In genomic region chr7:96833701-96834453, GRCh38 we compare ENCODE assay signal across 2 cellular contexts.
TF ChIP-seq lines count a peak whose summit lies in the region.

No MANE protein-coding gene starts in this region.

TF ChIP-seq in SK-N-SH treated with all-trans-retinoic acid at 6 μM for 48 hours, 23 proteins besides CTCF, POLR2A, EP300 and RAD21 (continued from another document):
- TF ChIP-seq, protein P1, sequence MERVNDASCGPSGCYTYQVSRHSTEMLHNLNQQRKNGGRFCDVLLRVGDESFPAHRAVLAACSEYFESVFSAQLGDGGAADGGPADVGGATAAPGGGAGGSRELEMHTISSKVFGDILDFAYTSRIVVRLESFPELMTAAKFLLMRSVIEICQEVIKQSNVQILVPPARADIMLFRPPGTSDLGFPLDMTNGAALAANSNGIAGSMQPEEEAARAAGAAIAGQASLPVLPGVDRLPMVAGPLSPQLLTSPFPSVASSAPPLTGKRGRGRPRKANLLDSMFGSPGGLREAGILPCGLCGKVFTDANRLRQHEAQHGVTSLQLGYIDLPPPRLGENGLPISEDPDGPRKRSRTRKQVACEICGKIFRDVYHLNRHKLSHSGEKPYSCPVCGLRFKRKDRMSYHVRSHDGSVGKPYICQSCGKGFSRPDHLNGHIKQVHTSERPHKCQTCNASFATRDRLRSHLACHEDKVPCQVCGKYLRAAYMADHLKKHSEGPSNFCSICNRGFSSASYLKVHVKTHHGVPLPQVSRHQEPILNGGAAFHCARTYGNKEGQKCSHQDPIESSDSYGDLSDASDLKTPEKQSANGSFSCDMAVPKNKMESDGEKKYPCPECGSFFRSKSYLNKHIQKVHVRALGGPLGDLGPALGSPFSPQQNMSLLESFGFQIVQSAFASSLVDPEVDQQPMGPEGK (CRISPR knock-in tag; IDR thresholded peaks at IDR 0.05; ENCODE audit: borderline replicate concordance): no peak
- peak; percentile 21; the same call in 1 of the 2 replicates for TF ChIP-seq ISL1 (CRISPR knock-in tag; IDR thresholded peaks at IDR 0.05)

TF ChIP-seq in K562, 482 proteins besides CTCF, POLR2A, EP300 and RAD21 (continued from another document):
- TF ChIP-seq, protein P2, sequence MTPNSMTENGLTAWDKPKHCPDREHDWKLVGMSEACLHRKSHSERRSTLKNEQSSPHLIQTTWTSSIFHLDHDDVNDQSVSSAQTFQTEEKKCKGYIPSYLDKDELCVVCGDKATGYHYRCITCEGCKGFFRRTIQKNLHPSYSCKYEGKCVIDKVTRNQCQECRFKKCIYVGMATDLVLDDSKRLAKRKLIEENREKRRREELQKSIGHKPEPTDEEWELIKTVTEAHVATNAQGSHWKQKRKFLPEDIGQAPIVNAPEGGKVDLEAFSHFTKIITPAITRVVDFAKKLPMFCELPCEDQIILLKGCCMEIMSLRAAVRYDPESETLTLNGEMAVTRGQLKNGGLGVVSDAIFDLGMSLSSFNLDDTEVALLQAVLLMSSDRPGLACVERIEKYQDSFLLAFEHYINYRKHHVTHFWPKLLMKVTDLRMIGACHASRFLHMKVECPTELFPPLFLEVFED (CRISPR knock-in tag; conservative IDR thresholded peaks at IDR 0.05): no peak
- TF ChIP-seq ID3 (CRISPR knock-in tag; IDR thresholded peaks at IDR 0.05): no peak
- no peak for TF ChIP-seq ID3 (tag; IDR thresholded peaks at IDR 0.05)
- TF ChIP-seq NELFE (IDR thresholded peaks at IDR 0.05; ENCODE audit: insufficient read depth, insufficient read length): no peak
- TF ChIP-seq NR2C2 (CRISPR knock-in tag; IDR thresholded peaks at IDR 0.05): no peak
- TF ChIP-seq NR2C2 (tag; IDR thresholded peaks at IDR 0.05): peak; percentile 61; the same call in 1 of the 2 replicates
- TF ChIP-seq ZNF184 (CRISPR knock-in tag; IDR thresholded peaks at IDR 0.05): no peak
- TF ChIP-seq L3MBTL2 (IDR thresholded peaks at IDR 0.05): 0 out of 2 replicates have a peak, but pooled peaks have one; percentile 42
- TF ChIP-seq ILF3 (IDR thresholded peaks at IDR 0.05; ENCODE audit: borderline replicate concordance): no peak
- TF ChIP-seq RBBP5 (IDR thresholded peaks at IDR 0.05; ENCODE audit: borderline replicate concordance, insufficient read depth, low read length, poor library complexity, severe bottlenecking): no peak
- no peak for TF ChIP-seq CEBPG (CRISPR knock-in tag; IDR thresholded peaks at IDR 0.05)
- peak in 1 of 2 experiments; percentile 54; a peak in 1 of 4 replicates for TF ChIP-seq CEBPG (tag; conservative IDR thresholded peaks at IDR 0.05 in 1 of 2, IDR thresholded peaks at IDR 0.05 in 1 of 2)
- TF ChIP-seq POLR2H (tag; IDR thresholded peaks at IDR 0.05; ENCODE audit: low read depth): no peak
